Comparison of ENCODE assay signal across 16 cellular contexts in genomic region chr11:11486423-11486822, GRCh38.
A peak's percentile ranks its signal among the peaks of the same experiment; 100 is the strongest.
DNase-seq lines count a peak whose midpoint lies in the region; ATAC-seq and TF ChIP-seq lines count a peak whose summit lies in the region.
"Had no signal": no experiment of that assay in that cellular context is flagged by ENCODE, and none has a peak within 500 bp of the region (broad histone marks: within the 10 kb centered on the region; RNA-seq: fewer than 3 reads in every experiment).

No MANE protein-coding gene starts in this region.

- H3K9me3 ChIP-seq in HEK293 (ENCODE audit: control insufficient read depth, insufficient read depth, low read depth, low read length) (no peaks in the 10 kb centered on the region), mucosa of rectum (ENCODE audit: control insufficient read depth in 2 of 2, low read length in 2 of 2) (no peaks in the 10 kb centered on the region)
- H3K9me3 ChIP-seq: A549; BLaER1 treated with 17β-estradiol and CSF1 and Interleukin-3, amounts not matched to agents 10 nM and 100 nM; Caco-2 had no signal

- H3K9ac ChIP-seq in mucosa of rectum (ENCODE audit: low read depth in 1 of 2, low read length in 2 of 2) = no peak overlapping the region
- H3K9ac ChIP-seq: BLaER1 treated with 17β-estradiol and CSF1 and Interleukin-3, amounts not matched to agents 10 nM and 100 nM had no signal

- H3K4me1 ChIP-seq in HEK293 (ENCODE audit: control insufficient read depth, insufficient read depth, low read length) = no peaks in the 10 kb centered on the region
- H3K4me1 ChIP-seq in mucosa of rectum (ENCODE audit: control insufficient read depth in 2 of 2, insufficient read depth in 2 of 2, low read length in 2 of 2) = peaks cover 9 to 14% of the 10 kb centered on the region in 2 donors
- H3K4me1 ChIP-seq: A549; BLaER1 treated with 17β-estradiol and CSF1 and Interleukin-3, amounts not matched to agents 10 nM and 100 nM; Caco-2 had no signal

- peaks cover 2% of the 10 kb centered on the region in 2 donors for H3K27me3 ChIP-seq in mucosa of rectum (ENCODE audit: control insufficient read depth in 2 of 2, insufficient read depth in 2 of 2, low read length in 2 of 2)
- H3K27me3 ChIP-seq: BLaER1 treated with 17β-estradiol and CSF1 and Interleukin-3, amounts not matched to agents 10 nM and 100 nM had no signal

- H3K4me3 ChIP-seq in HEK293 (ENCODE audit: low read depth, low read length) = no peak overlapping the region
- H3K4me3 ChIP-seq in mucosa of rectum (ENCODE audit: low read length in 2 of 2) = no peak overlapping the region
- H3K4me3 ChIP-seq: A549; BLaER1 treated with 17β-estradiol and CSF1 and Interleukin-3, amounts not matched to agents 10 nM and 100 nM had no signal

- no peak for TF ChIP-seq CTCF in HEK293 (tag by site-specific recombination; IDR thresholded peaks at IDR 0.05)

- H3K27ac ChIP-seq in HEK293 (ENCODE audit: extremely low read depth, low read depth, low read length) (no peak overlapping the region), mucosa of rectum (ENCODE audit: low read depth in 2 of 2, low read length in 2 of 2) (peak overlapping the region; percentile 33 to 61)
- H3K27ac ChIP-seq: 22Rv1; A549; BLaER1 treated with 17β-estradiol and CSF1 and Interleukin-3, amounts not matched to agents 10 nM and 100 nM; C4-2B had no signal

- intact Hi-C loops in left colon (cut with DNase I, micrococcal nuclease) = no loop called here

- DNase-seq in left colon (no peak), cerebellar cortex (ENCODE audit: low spot score) (no peak)
- DNase-seq: AML-193; Caco-2; Calu3; CD4-positive, alpha-beta T cell; CD8-positive, alpha-beta T cell; GF-D8 had no signal

- no peaks in the 10 kb centered on the region for H3K36me3 ChIP-seq in HEK293 (ENCODE audit: control insufficient read depth in 2 of 2, insufficient read depth in 1 of 2, low read length in 2 of 2)
- no peaks in the 10 kb centered on the region for H3K36me3 ChIP-seq in mucosa of rectum (ENCODE audit: control insufficient read depth in 2 of 2, insufficient read depth in 2 of 2, low read length in 2 of 2)
- H3K36me3 ChIP-seq: BLaER1 treated with 17β-estradiol and CSF1 and Interleukin-3, amounts not matched to agents 10 nM and 100 nM had no signal

- ATAC-seq in left colon = peak; percentile 96
- ATAC-seq in HG02870 (IDR thresholded peaks at IDR 0.05; ENCODE audit: unreplicated experiment) = no peak
- ATAC-seq in GM19467 (IDR thresholded peaks at IDR 0.05; ENCODE audit: unreplicated experiment) = no peak
- ATAC-seq: A549; CD8-positive, alpha-beta T cell had no signal

- POLR2A ChIA-PET in HEK293 (lab: Yijun Ruan, JAX) = no interaction called here

- CTCF ChIA-PET in HEK293 (lab: Yijun Ruan, JAX) = no interaction called here

TF ChIP-seq in HEK293, 187 proteins besides CTCF, POLR2A, EP300 and RAD21:
- TF ChIP-seq FEZF1 (tag by site-specific recombination; IDR thresholded peaks at IDR 0.05) (peak; percentile 56), ZNF521 (tag by site-specific recombination; IDR thresholded peaks at IDR 0.05) (no peak), ZNF792 (tag by site-specific recombination; IDR thresholded peaks at IDR 0.05) (no peak)
TF ChIP-seq in HEK293: peak in this region for 1.
